In the genomic region with DNA sequence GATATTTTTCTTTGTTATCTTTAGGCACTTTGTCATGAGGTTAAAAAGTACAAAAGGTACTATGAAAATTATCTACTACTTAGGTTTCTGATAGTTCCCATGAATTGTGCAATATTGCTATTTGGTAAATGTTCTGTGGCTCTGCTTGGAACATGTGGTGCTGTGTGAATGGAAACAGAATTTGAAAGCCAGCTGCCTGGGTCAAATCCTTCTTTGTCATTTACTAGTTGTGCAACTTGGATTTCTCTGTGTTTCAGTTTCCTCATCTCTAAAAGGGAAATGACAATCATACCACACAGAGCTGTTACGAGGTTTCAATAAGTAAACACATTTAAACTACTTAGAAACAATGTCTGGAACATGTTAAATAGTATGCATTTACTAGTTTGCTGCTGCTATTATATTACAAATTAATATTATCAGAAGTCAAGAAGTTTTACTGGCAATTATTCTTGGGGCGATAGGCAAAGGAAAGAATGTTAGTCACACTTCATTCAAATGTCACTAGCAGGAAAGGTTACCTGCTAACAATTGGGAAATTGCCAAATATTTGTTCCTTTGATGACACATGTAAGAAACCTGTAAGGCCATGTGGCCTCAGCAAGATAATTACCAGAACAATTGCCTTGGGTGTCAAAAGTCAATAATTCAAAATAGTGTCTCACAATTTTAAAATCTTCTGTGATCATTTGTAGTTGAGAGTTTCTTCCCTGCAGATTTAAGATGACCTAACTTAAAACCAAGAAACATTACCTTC, we compare ENCODE assay signal across 11 cellular contexts.
DNase-seq lines count a peak whose midpoint lies in the region; ATAC-seq and TF ChIP-seq lines count a peak whose summit lies in the region.
"Had no signal": no experiment of that assay in that cellular context is flagged by ENCODE, and none has a peak within 500 bp of the region (broad histone marks: within the 10 kb centered on the region; RNA-seq: fewer than 3 reads in every experiment).

No MANE protein-coding gene starts in this region.

- POLR2A ChIA-PET in CD4-positive, alpha-beta T cell (lab: Charles Lee), result no interaction called here

- H2AFZ ChIP-seq in ACC112 (ENCODE audit: low read length, unreplicated experiment), result peak overlapping the region; percentile 28

- H3K27me3 Mint-ChIP-seq in CD4-positive, alpha-beta T cell, result no peaks in the 10 kb centered on the region

- H3K36me3 ChIP-seq in ACC112 (ENCODE audit: insufficient read depth, low read length), result 0 out of 2 replicates have a peak, but pooled peaks cover 3% of the 10 kb centered on the region
- H3K36me3 ChIP-seq in colonic mucosa, result no peaks in the 10 kb centered on the region

- CTCF ChIA-PET in CD4-positive, alpha-beta T cell (lab: Charles Lee), result no interaction called here

- H3K9me3 ChIP-seq in colonic mucosa, result no peaks in the 10 kb centered on the region
- no peaks in the 10 kb centered on the region for H3K9me3 ChIP-seq in CD4-positive, alpha-beta T cell (ENCODE audit: control insufficient read depth, low read length)
- H3K9me3 ChIP-seq: Caco-2 had no signal

- H3K4me1 ChIP-seq in ACC112 (ENCODE audit: control insufficient read depth, insufficient read depth, low read length, unreplicated experiment) (peaks cover 27% of the 10 kb centered on the region), colonic mucosa (no peaks in the 10 kb centered on the region)
- H3K4me1 ChIP-seq: Caco-2, tibial artery had no signal

- no peak overlapping the region for H3K4me3 Mint-ChIP-seq in CD4-positive, alpha-beta T cell

- H3K27ac ChIP-seq in ACC112 (ENCODE audit: low read depth, low read length) (peak overlapping the region; percentile 95), colonic mucosa (no peak overlapping the region)
- no peak overlapping the region for H3K27ac ChIP-seq in CD4-positive, alpha-beta T cell (ENCODE audit: low read depth, low read length)
- H3K27ac ChIP-seq: tibial artery had no signal

- H3K4me3 ChIP-seq in ACC112 (ENCODE audit: low read depth, low read length) (peak overlapping the region; percentile 48; the same call in 1 of the 2 replicates), astrocyte of the spinal cord (ENCODE audit: low read depth, low read length) (no peak overlapping the region), colonic mucosa (no peak overlapping the region)
- H3K4me3 ChIP-seq: tibial artery had no signal

- no peaks in the 10 kb centered on the region for H3K27me3 ChIP-seq in ACC112 (ENCODE audit: insufficient read depth, low read length)
- H3K27me3 ChIP-seq in colonic mucosa, result no peaks in the 10 kb centered on the region
- no peaks in the 10 kb centered on the region for H3K27me3 ChIP-seq in CD4-positive, alpha-beta T cell (ENCODE audit: control insufficient read depth, insufficient read depth, low read length)
- H3K27me3 ChIP-seq: tibial artery had no signal

- in situ Hi-C loops in astrocyte of the spinal cord (cut with HindIII; ENCODE audit: low sequenced_read_pairs), result no loop called here

- no peak overlapping the region for H3K9ac ChIP-seq in colonic mucosa (ENCODE audit: low read depth in 2 of 2, low read length in 2 of 2)

- H3K9me3 Mint-ChIP-seq in CD4-positive, alpha-beta T cell, result peaks cover 11% of the 10 kb centered on the region
- H3K9me3 Mint-ChIP-seq: activated T-helper 2 cell treated with anti-CD3 and anti-CD28 coated beads, Interferon-gamma antibody, Interleukin-2, Interleukin-4, amounts not matched to agents 10 μg/mL and 5 μg/mL and 100 μg/mL, durations not matched to agents 14 hours and 24 hours and 36 hours had no signal

- H3K36me3 Mint-ChIP-seq in CD4-positive, alpha-beta T cell (ENCODE audit: low read depth), result peaks cover 9% of the 10 kb centered on the region

- H3K27ac Mint-ChIP-seq in CD4-positive, alpha-beta T cell, result no peak overlapping the region
- H3K27ac Mint-ChIP-seq: activated T-helper 2 cell treated with anti-CD3 and anti-CD28 coated beads, Interferon-gamma antibody, Interleukin-2, Interleukin-4, amounts not matched to agents 10 μg/mL and 5 μg/mL and 100 μg/mL, durations not matched to agents 14 hours and 24 hours and 36 hours had no signal

- no peak for TF ChIP-seq CTCF in astrocyte of the spinal cord (IDR thresholded peaks at IDR 0.05; ENCODE audit: low read depth, low read length)
- TF ChIP-seq CTCF in colonic mucosa (IDR thresholded peaks at IDR 0.05), result no peak
- TF ChIP-seq CTCF in CD4-positive, alpha-beta T cell (IDR thresholded peaks at IDR 0.05), result no peak

- intact Hi-C loops in colonic mucosa (cut with DNase I), result no loop called here
- intact Hi-C loops in CD4-positive, alpha-beta T cell (cut with DNase I, micrococcal nuclease), result no loop called here

- no peaks in the 10 kb centered on the region for H3K79me2 ChIP-seq in ACC112 (ENCODE audit: control insufficient read depth, insufficient read depth, low read length, unreplicated experiment)

- peak; percentile 67 for DNase-seq in HT-29 (ENCODE audit: low spot score)
- peak; percentile 71 for DNase-seq in astrocyte of the spinal cord (ENCODE audit: low read depth, low spot score)
- DNase-seq in kidney glomerular epithelial cell (lab: John Stamatoyannopoulos, UW), result peak; percentile 5
- DNase-seq in NCI-H2107 treated with DMSO at 0.1 percent for 48 hours (lab: John Stamatoyannopoulos, UW; ENCODE audit: unreplicated experiment), result no peak
- DNase-seq in GM19240 (ENCODE audit: insufficient read length, low spot score), result no peak
- DNase-seq in colonic mucosa, result no peak
- no peak for DNase-seq in CD4-positive, alpha-beta T cell

- no peak for ATAC-seq in CD4-positive, alpha-beta T cell (ENCODE audit: poor library complexity)

- no peaks in the 10 kb centered on the region for H3K4me1 Mint-ChIP-seq in CD4-positive, alpha-beta T cell (ENCODE audit: low read depth)

Comparison
In these comparisons a context has a peak if more than half of its experiments do, and no peak if none do; other contexts are left out.
1. DNase-seq: peak in HT-29 (single experiment), astrocyte of the spinal cord (single experiment) and kidney glomerular epithelial cell (single experiment); none in NCI-H2107 treated with DMSO at 0.1 percent for 48 hours (single experiment), GM19240 (single experiment), colonic mucosa (single experiment) and CD4-positive, alpha-beta T cell (0 of 10).